1 cellular context compared by ENCODE assay signal in the genomic region with DNA sequence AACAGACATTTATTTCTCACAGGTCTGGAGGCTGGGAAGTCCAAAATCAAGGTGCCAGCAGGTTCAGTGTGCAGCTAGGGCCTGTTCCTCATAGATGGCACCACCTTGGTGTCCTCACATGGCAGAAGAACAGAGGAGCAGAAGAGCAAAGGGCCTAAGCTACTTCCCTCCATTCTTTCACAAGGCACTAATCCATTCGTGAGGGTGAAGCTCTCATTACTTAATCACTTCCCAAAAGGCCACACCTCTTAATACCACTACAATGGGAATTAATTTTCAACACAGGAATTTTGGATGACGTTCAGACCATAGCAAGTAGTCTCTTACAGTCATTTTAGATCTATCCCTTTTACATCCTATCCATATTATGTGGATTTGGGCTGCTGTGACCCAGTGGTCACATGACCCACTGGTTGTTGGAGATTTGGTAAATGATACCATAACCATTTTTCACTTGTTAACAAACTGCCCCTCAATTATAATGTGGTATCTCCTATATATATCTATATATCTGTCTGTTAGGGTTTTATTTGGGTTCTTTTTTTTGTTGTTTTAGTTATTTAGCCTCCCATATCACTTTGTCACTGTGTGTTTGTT.
A peak's percentile ranks its signal among the peaks of the same experiment; 100 is the strongest.
TF ChIP-seq lines count a peak whose summit lies in the region.

No MANE protein-coding gene starts in this region.

TF ChIP-seq in H1, 55 proteins besides CTCF, POLR2A, EP300 and RAD21:
- TF ChIP-seq, protein P1, sequence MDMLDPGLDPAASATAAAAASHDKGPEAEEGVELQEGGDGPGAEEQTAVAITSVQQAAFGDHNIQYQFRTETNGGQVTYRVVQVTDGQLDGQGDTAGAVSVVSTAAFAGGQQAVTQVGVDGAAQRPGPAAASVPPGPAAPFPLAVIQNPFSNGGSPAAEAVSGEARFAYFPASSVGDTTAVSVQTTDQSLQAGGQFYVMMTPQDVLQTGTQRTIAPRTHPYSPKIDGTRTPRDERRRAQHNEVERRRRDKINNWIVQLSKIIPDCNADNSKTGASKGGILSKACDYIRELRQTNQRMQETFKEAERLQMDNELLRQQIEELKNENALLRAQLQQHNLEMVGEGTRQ (IDR thresholded peaks at IDR 0.05; ENCODE audit: low read length): 0 out of 2 replicates have a peak, but pooled peaks have one; percentile 6
- TF ChIP-seq RBBP5 (IDR thresholded peaks at IDR 0.05; ENCODE audit: borderline replicate concordance, low read depth, low read length): no peak
TF ChIP-seq in H1: peak in this region for 1.
